ENCODE assay signal across 34 cellular contexts in genomic region chr11:16382177-16382576, GRCh38. TPM values are rescaled to one million over a fixed set of nuclear protein-coding genes. Genes with fewer than 3 reads are reported as not detected.
"Had no signal": no experiment of that assay in that cellular context is flagged by ENCODE, and none has a peak within 500 bp of the region (broad histone marks: within the 10 kb centered on the region; RNA-seq: fewer than 3 reads in every experiment).

No MANE protein-coding gene starts in this region.

- H3K4me3 ChIP-seq: adrenal gland, body of pancreas, coronary artery, dorsolateral prefrontal cortex, esophagus muscularis mucosa, gastroesophageal sphincter, heart right ventricle had no signal

- ATAC-seq: activated CD4-positive, alpha-beta T cell treated with anti-CD3 and anti-CD28 coated beads for 36 hours; activated CD8-positive, alpha-beta memory T cell treated with anti-CD3 and anti-CD28 coated beads, Interleukin-2, amount 10 ng/mL, durations not matched to agents 7 days and 5 days; activated CD8-positive, alpha-beta T cell treated with anti-CD3 and anti-CD28 coated beads, Interleukin-2, amount 10 ng/mL, durations not matched to agents 7 days and 5 days; activated naive CD8-positive, alpha-beta T cell treated with anti-CD3 and anti-CD28 coated beads, Interleukin-2, amount 50 U/mL, for 24 hours; body of pancreas; gastroesophageal sphincter; heart right ventricle had no signal

- H3K27me3 Mint-ChIP-seq: activated CD4-positive, alpha-beta memory T cell treated with anti-CD3 and anti-CD28 coated beads for 36 hours; activated CD4-positive, alpha-beta T cell treated with anti-CD3 and anti-CD28 coated beads for 36 hours; activated CD4-positive, alpha-beta T cell treated with anti-CD3 and anti-CD28 coated beads, Interleukin-2, amount 10 ng/mL, durations not matched to agents 24 days and 14 days; activated CD8-positive, alpha-beta memory T cell treated with anti-CD3 and anti-CD28 coated beads, Interleukin-2, amount 10 ng/mL, durations not matched to agents 7 days and 5 days; activated naive CD4-positive, alpha-beta T cell treated with anti-CD3 and anti-CD28 coated beads, Interleukin-2, amount 50 U/mL, for 24 hours; activated naive CD8-positive, alpha-beta T cell treated with anti-CD3 and anti-CD28 coated beads for 36 hours; activated naive CD8-positive, alpha-beta T cell treated with anti-CD3 and anti-CD28 coated beads, Interleukin-2, amount 50 U/mL, for 24 hours; dendritic cell treated with granulocyte-macrophage colony-stimulating factor and Interleukin-4, amounts not matched to agents 40 ng/mL and 50 ng/mL, for 4 days had no signal

- H3K36me3 Mint-ChIP-seq: activated CD4-positive, alpha-beta memory T cell treated with anti-CD3 and anti-CD28 coated beads for 36 hours; activated CD8-positive, alpha-beta memory T cell treated with anti-CD3 and anti-CD28 coated beads, Interleukin-2, amount 10 ng/mL, durations not matched to agents 7 days and 5 days; activated naive CD4-positive, alpha-beta T cell treated with anti-CD3 and anti-CD28 coated beads, Interleukin-2, amount 50 U/mL, for 24 hours; activated naive CD8-positive, alpha-beta T cell treated with anti-CD3 and anti-CD28 coated beads for 36 hours had no signal

- H3K9me3 Mint-ChIP-seq: activated CD4-positive, alpha-beta T cell treated with anti-CD3 and anti-CD28 coated beads, Interleukin-2, amount 10 ng/mL, durations not matched to agents 24 days and 14 days; activated naive CD4-positive, alpha-beta T cell treated with anti-CD3 and anti-CD28 coated beads for 36 hours; activated naive CD4-positive, alpha-beta T cell treated with anti-CD3 and anti-CD28 coated beads, Interleukin-2, amount 50 U/mL, for 24 hours; activated naive CD8-positive, alpha-beta T cell treated with anti-CD3 and anti-CD28 coated beads for 36 hours; activated naive CD8-positive, alpha-beta T cell treated with anti-CD3 and anti-CD28 coated beads, Interleukin-2, amount 50 U/mL, for 24 hours; activated T-helper 1 cell treated with anti-CD3 and anti-CD28 coated beads, Interleukin-12 subunit alpha, Interleukin-12 subunit beta, Interleukin-2, Interleukin-4 antibody, amounts not matched to agents 30 ng/mL and 10 ng/mL and 1 ng/mL, durations not matched to agents 14 hours and 24 hours and 36 hours; activated T-helper 2 cell treated with anti-CD3 and anti-CD28 coated beads, Interferon-gamma antibody, Interleukin-2, Interleukin-4, amounts not matched to agents 10 μg/mL and 5 μg/mL and 100 μg/mL, durations not matched to agents 14 hours and 24 hours and 36 hours; dendritic cell treated with granulocyte-macrophage colony-stimulating factor and Interleukin-4, amounts not matched to agents 40 ng/mL and 50 ng/mL, for 4 days; endodermal cell had no signal

- H3K27me3 ChIP-seq: adrenal gland, body of pancreas, esophagus muscularis mucosa, gastroesophageal sphincter, heart right ventricle had no signal

- H3K9me3 ChIP-seq: adrenal gland, body of pancreas, esophagus muscularis mucosa, gastroesophageal sphincter, heart right ventricle had no signal

- H3K4me1 ChIP-seq: adrenal gland, body of pancreas, esophagus muscularis mucosa, gastroesophageal sphincter had no signal

- H3K27ac ChIP-seq: adrenal gland, body of pancreas, coronary artery, dorsolateral prefrontal cortex, esophagus muscularis mucosa, gastroesophageal sphincter, heart right ventricle had no signal

- H3K36me3 ChIP-seq: adrenal gland, esophagus muscularis mucosa, gastroesophageal sphincter, heart right ventricle had no signal

- H3K27ac Mint-ChIP-seq: activated CD4-positive, alpha-beta memory T cell treated with anti-CD3 and anti-CD28 coated beads for 36 hours; activated CD4-positive, alpha-beta T cell treated with anti-CD3 and anti-CD28 coated beads for 36 hours; activated CD4-positive, alpha-beta T cell treated with anti-CD3 and anti-CD28 coated beads, Interleukin-2, amount 10 ng/mL, durations not matched to agents 24 days and 14 days; activated CD8-positive, alpha-beta memory T cell treated with anti-CD3 and anti-CD28 coated beads, Interleukin-2, amount 10 ng/mL, durations not matched to agents 7 days and 5 days; activated CD8-positive, alpha-beta T cell treated with anti-CD3 and anti-CD28 coated beads, Interleukin-2, amount 10 ng/mL, durations not matched to agents 7 days and 5 days; activated naive CD4-positive, alpha-beta T cell treated with anti-CD3 and anti-CD28 coated beads for 36 hours; activated naive CD4-positive, alpha-beta T cell treated with anti-CD3 and anti-CD28 coated beads, Interleukin-2, amount 50 U/mL, for 24 hours; activated naive CD8-positive, alpha-beta T cell treated with anti-CD3 and anti-CD28 coated beads for 36 hours; activated naive CD8-positive, alpha-beta T cell treated with anti-CD3 and anti-CD28 coated beads, Interleukin-2, amount 50 U/mL, for 24 hours; activated T-helper 1 cell treated with anti-CD3 and anti-CD28 coated beads, Interleukin-12 subunit alpha, Interleukin-12 subunit beta, Interleukin-2, Interleukin-4 antibody, amounts not matched to agents 30 ng/mL and 10 ng/mL and 1 ng/mL, durations not matched to agents 14 hours and 24 hours and 36 hours; activated T-helper 2 cell treated with anti-CD3 and anti-CD28 coated beads, Interferon-gamma antibody, Interleukin-2, Interleukin-4, amounts not matched to agents 10 μg/mL and 5 μg/mL and 100 μg/mL, durations not matched to agents 14 hours and 24 hours and 36 hours; dendritic cell treated with granulocyte-macrophage colony-stimulating factor and Interleukin-4, amounts not matched to agents 40 ng/mL and 50 ng/mL, for 4 days; endodermal cell had no signal

- DNase-seq: activated CD4-positive, alpha-beta memory T cell treated with anti-CD3 and anti-CD28 coated beads for 36 hours; activated CD4-positive, alpha-beta T cell treated with anti-CD3 and anti-CD28 coated beads for 36 hours; activated CD4-positive, alpha-beta T cell treated with anti-CD3 and anti-CD28 coated beads, Interleukin-2, amount 10 ng/mL, durations not matched to agents 24 days and 14 days; activated CD4-positive, CD25-positive, alpha-beta regulatory T cell; activated CD4-positive, CD25-positive, alpha-beta regulatory T cell treated with anti-CD3 and anti-CD28 coated beads, Interleukin-2, amount 50 U/mL, for 72 hours; activated CD8-positive, alpha-beta memory T cell treated with anti-CD3 and anti-CD28 coated beads, Interleukin-2, amount 10 ng/mL, durations not matched to agents 7 days and 5 days; activated CD8-positive, alpha-beta memory T cell treated with anti-CD3 and anti-CD28 coated beads, Interleukin-2, amount 50 U/mL, for 4 hours; activated CD8-positive, alpha-beta T cell treated with anti-CD3 and anti-CD28 coated beads, Interleukin-2, amount 10 ng/mL, durations not matched to agents 7 days and 5 days; activated effector memory CD4-positive, alpha-beta T cell treated with anti-CD3 and anti-CD28 coated beads, Interleukin-2, amount 50 U/mL, for 16 hours; activated naive CD4-positive, alpha-beta T cell treated with anti-CD3 and anti-CD28 coated beads for 36 hours; activated naive CD8-positive, alpha-beta T cell treated with anti-CD3 and anti-CD28 coated beads for 36 hours; activated naive CD8-positive, alpha-beta T cell treated with anti-CD3 and anti-CD28 coated beads, Interleukin-2, amount 50 U/mL, for 24 hours; activated T-cell treated with anti-CD3 and anti-CD28 coated beads, Interleukin-2, amount 50 U/mL, for 1 hour; activated T-cell treated with anti-CD3 and anti-CD28 coated beads, Interleukin-2, amount 50 U/mL, for 48 hours; adrenal gland; amygdala; aorta; body of pancreas; central memory CD4-positive, alpha-beta T cell; cerebellar nuclear complex; dorsolateral prefrontal cortex; effector memory CD4-positive, alpha-beta T cell; endodermal cell; foreskin melanocyte; heart right ventricle; T-helper 2 cell had no signal

- H3K4me3 Mint-ChIP-seq: activated CD4-positive, alpha-beta memory T cell treated with anti-CD3 and anti-CD28 coated beads for 36 hours; activated CD4-positive, alpha-beta T cell treated with anti-CD3 and anti-CD28 coated beads for 36 hours; activated CD4-positive, alpha-beta T cell treated with anti-CD3 and anti-CD28 coated beads, Interleukin-2, amount 10 ng/mL, durations not matched to agents 24 days and 14 days; activated CD8-positive, alpha-beta memory T cell treated with anti-CD3 and anti-CD28 coated beads, Interleukin-2, amount 10 ng/mL, durations not matched to agents 7 days and 5 days; activated CD8-positive, alpha-beta T cell treated with anti-CD3 and anti-CD28 coated beads, Interleukin-2, amount 10 ng/mL, durations not matched to agents 7 days and 5 days; activated naive CD4-positive, alpha-beta T cell treated with anti-CD3 and anti-CD28 coated beads for 36 hours; activated naive CD4-positive, alpha-beta T cell treated with anti-CD3 and anti-CD28 coated beads, Interleukin-2, amount 50 U/mL, for 24 hours; activated naive CD8-positive, alpha-beta T cell treated with anti-CD3 and anti-CD28 coated beads for 36 hours; activated naive CD8-positive, alpha-beta T cell treated with anti-CD3 and anti-CD28 coated beads, Interleukin-2, amount 50 U/mL, for 24 hours; activated T-helper 1 cell treated with anti-CD3 and anti-CD28 coated beads, Interleukin-12 subunit alpha, Interleukin-12 subunit beta, Interleukin-2, Interleukin-4 antibody, amounts not matched to agents 30 ng/mL and 10 ng/mL and 1 ng/mL, durations not matched to agents 14 hours and 24 hours and 36 hours; dendritic cell treated with granulocyte-macrophage colony-stimulating factor and Interleukin-4, amounts not matched to agents 40 ng/mL and 50 ng/mL, for 4 days; endodermal cell had no signal

- H3K4me1 Mint-ChIP-seq: activated CD4-positive, alpha-beta T cell treated with anti-CD3 and anti-CD28 coated beads for 36 hours; activated CD4-positive, alpha-beta T cell treated with anti-CD3 and anti-CD28 coated beads, Interleukin-2, amount 10 ng/mL, durations not matched to agents 24 days and 14 days; activated CD8-positive, alpha-beta memory T cell treated with anti-CD3 and anti-CD28 coated beads, Interleukin-2, amount 10 ng/mL, durations not matched to agents 7 days and 5 days; activated naive CD4-positive, alpha-beta T cell treated with anti-CD3 and anti-CD28 coated beads, Interleukin-2, amount 50 U/mL, for 24 hours; activated naive CD8-positive, alpha-beta T cell treated with anti-CD3 and anti-CD28 coated beads for 36 hours; activated naive CD8-positive, alpha-beta T cell treated with anti-CD3 and anti-CD28 coated beads, Interleukin-2, amount 50 U/mL, for 24 hours; endodermal cell had no signal

RNA-seq across cellular contexts. Expression of gene SOX6, which starts 25.8 kb away (rescaled TPM):
- total RNA-seq: activated CD4-positive, alpha-beta memory T cell treated with anti-CD3 and anti-CD28 coated beads for 36 hours; activated CD4-positive, alpha-beta T cell treated with anti-CD3 and anti-CD28 coated beads, Interleukin-2, amount 10 ng/mL, durations not matched to agents 24 days and 14 days; activated CD8-positive, alpha-beta memory T cell treated with anti-CD3 and anti-CD28 coated beads for 36 hours; activated CD8-positive, alpha-beta T cell treated with anti-CD3 and anti-CD28 coated beads, Interleukin-2, amount 10 ng/mL, durations not matched to agents 7 days and 5 days; activated naive CD4-positive, alpha-beta T cell treated with anti-CD3 and anti-CD28 coated beads for 36 hours; activated T-helper 1 cell treated with anti-CD3 and anti-CD28 coated beads, Interleukin-12 subunit alpha, Interleukin-12 subunit beta, Interleukin-2, Interleukin-4 antibody, amounts not matched to agents 30 ng/mL and 10 ng/mL and 1 ng/mL, durations not matched to agents 14 hours and 24 hours and 36 hours had no signal
